25 cellular contexts compared by ENCODE assay signal in genomic region chr11:130940706-130941105, GRCh38. TPM values are rescaled to one million over a fixed set of nuclear protein-coding genes. Genes with fewer than 3 reads are reported as not detected.
A peak's percentile ranks its signal among the peaks of the same experiment; 100 is the strongest.
DNase-seq lines count a peak whose midpoint lies in the region; ATAC-seq and TF ChIP-seq lines count a peak whose summit lies in the region.
"Had no signal": no experiment of that assay in that cellular context is flagged by ENCODE, and none has a peak within 500 bp of the region (broad histone marks: within the 10 kb centered on the region; RNA-seq: fewer than 3 reads in every experiment).

No MANE protein-coding gene starts in this region.

- no peak overlapping the region for H3K56ac ChIP-seq in IMR-90 (ENCODE audit: extremely low read depth, insufficient read depth, low read length)

- no peaks in the 10 kb centered on the region for H3K4me1 ChIP-seq in IMR-90 (ENCODE audit: control insufficient read depth, insufficient read depth, low read length)
- H3K4me1 ChIP-seq in mesenchymal stem cell (ENCODE audit: control insufficient read depth, insufficient read depth, low read depth, low read length), result no peaks in the 10 kb centered on the region
- H3K4me1 ChIP-seq: HAP-1, SJCRH30 had no signal

- in situ Hi-C loops in IMR-90 (cut with MboI; ENCODE audit: low sequenced_read_pairs), result no loop called here

- H2BK20ac ChIP-seq in IMR-90 (ENCODE audit: low read depth, low read length), result no peak overlapping the region

- no peak overlapping the region for H2BK15ac ChIP-seq in IMR-90 (ENCODE audit: low read depth, low read length)
- no peak overlapping the region for H2BK15ac ChIP-seq in mesenchymal stem cell (ENCODE audit: low read depth, poor library complexity, severe bottlenecking)

- DNase-seq in AG10803 (ENCODE audit: low read depth), result peak; percentile 72
- peak; percentile 29 for DNase-seq in IMR-90
- peak; percentile 83 for DNase-seq in fibroblast of mammary gland (ENCODE audit: low read depth)
- no peak for DNase-seq in mesenchymal stem cell
- no peak for DNase-seq in DMS79 treated with DMSO at 0.1 percent for 48 hours (lab: John Stamatoyannopoulos, UW)
- DNase-seq in iPS-NIHi7 (ENCODE audit: extremely low spot score), result no peak
- DNase-seq: CD8-positive, alpha-beta memory T cell; DMS 273 treated with DMSO at 0.1 percent for 48 hours; DMS79; GF-D8; Karpas-422; NCI-H1092 treated with DMSO at 0.1 percent for 48 hours; NCI-H1436 treated with DMSO at 0.1 percent for 48 hours; NCI-H187 treated with DMSO at 0.1 percent for 48 hours; NCI-H446; NCI-H524 treated with DMSO at 0.1 percent for 48 hours; NCI-H774; NK-92 treated with Interleukin-12 subunit alpha and Interleukin-12 subunit beta, amount 100 ng/mL, for 24 hours; PC-3; SJCRH30 had no signal

- H4K5ac ChIP-seq in IMR-90 (ENCODE audit: low read depth, low read length), result no peak overlapping the region

- H2AFZ ChIP-seq in IMR-90 (replicated peaks; ENCODE audit: low read length, poor library complexity) (no peak overlapping the region), mesenchymal stem cell (ENCODE audit: low read depth, low read length) (no peak overlapping the region)
- H2AFZ ChIP-seq: GM23338 had no signal

- no peaks in the 10 kb centered on the region for H4K20me1 ChIP-seq in IMR-90 (ENCODE audit: insufficient read depth, low read length)

- no peaks in the 10 kb centered on the region for H3K9me3 ChIP-seq in IMR-90 (ENCODE audit: control insufficient read depth, insufficient read depth, low read length)
- no peaks in the 10 kb centered on the region for H3K9me3 ChIP-seq in mesenchymal stem cell (ENCODE audit: control insufficient read depth, low read length)
- H3K9me3 ChIP-seq: HAP-1, SJCRH30 had no signal

- H3K4me2 ChIP-seq in IMR-90 (ENCODE audit: low read depth, low read length) (no peak overlapping the region), mesenchymal stem cell (ENCODE audit: low read length, poor library complexity, severe bottlenecking) (no peak overlapping the region)
- H3K4me2 ChIP-seq: GM23338 had no signal

- no peak for ATAC-seq in IMR-90 (ENCODE audit: low read depth)
- ATAC-seq in GM18519 (IDR thresholded peaks at IDR 0.05; ENCODE audit: low FRiP score, unreplicated experiment), result no peak
- ATAC-seq: GM23338, PC-3, SK-N-SH treated with all-trans-retinoic acid at 6 μM for 48 hours had no signal

- no peak for TF ChIP-seq CTCF in AG10803 (conservative IDR thresholded peaks at IDR 0.05; ENCODE audit: low read length)
- TF ChIP-seq CTCF in IMR-90 (conservative IDR thresholded peaks at IDR 0.05; ENCODE audit: low read depth, low read length), result no peak
- no peak for TF ChIP-seq CTCF in fibroblast of mammary gland (conservative IDR thresholded peaks at IDR 0.05; ENCODE audit: control insufficient read depth, insufficient read depth, low read depth, low read length)

- no peak overlapping the region for H3K18ac ChIP-seq in IMR-90 (ENCODE audit: low read depth, low read length)
- no peak overlapping the region for H3K18ac ChIP-seq in mesenchymal stem cell (ENCODE audit: low read depth in 1 of 2, low read length in 2 of 2)

- H3K9me1 ChIP-seq in IMR-90 (ENCODE audit: insufficient read depth, low read length), result peaks cover 2% of the 10 kb centered on the region; the same call in 1 of the 2 replicates

- H2BK120ac ChIP-seq in IMR-90 (ENCODE audit: low read depth, low read length), result no peak overlapping the region
- H2BK120ac ChIP-seq in mesenchymal stem cell (ENCODE audit: low read depth, low read length), result no peak overlapping the region

- H2BK5ac ChIP-seq in IMR-90 (ENCODE audit: low read depth, low read length, poor library complexity, severe bottlenecking), result no peak overlapping the region
- H2BK5ac ChIP-seq in mesenchymal stem cell (ENCODE audit: low read depth, low read length, poor library complexity, severe bottlenecking), result no peak overlapping the region

- H3K9ac ChIP-seq in IMR-90 (ENCODE audit: low read depth, low read length) (no peak overlapping the region), mesenchymal stem cell (ENCODE audit: low read length) (peak overlapping the region; percentile 3)

- CTCF ChIA-PET in IMR-90 (lab: Yijun Ruan, JAX), result interaction anchor here (1.2 to 1.5 kb wide), 3 partner anchors 24 to 114 kb away, joined by 3 to 5 read pairs (median 4); partner anchors contain the start of gene SNX19

- no peak overlapping the region for H3K27ac ChIP-seq in IMR-90 (ENCODE audit: insufficient read depth, low read length)
- no peak overlapping the region for H3K27ac ChIP-seq in mesenchymal stem cell (ENCODE audit: low read length, poor library complexity, severe bottlenecking)
- H3K27ac ChIP-seq: C4-2B, SJCRH30 had no signal

- H3K23ac ChIP-seq in IMR-90 (ENCODE audit: low read depth, low read length) (no peak overlapping the region), mesenchymal stem cell (ENCODE audit: low read length in 2 of 2) (no peak overlapping the region)

- no peak for TF ChIP-seq RAD21 in IMR-90 (IDR thresholded peaks at IDR 0.05; ENCODE audit: low read length)

- WGBS in IMR-90 (ENCODE audit: extremely low coverage in 2 of 2, insufficient read length in 1 of 2), 2 experiments, result no CpG with 5 or more reads among the region's 1 CpG
- WGBS in mesenchymal stem cell, result 100% methylated on average over 1 of the region's 1 CpG

- H2AK5ac ChIP-seq in IMR-90 (ENCODE audit: low read depth, low read length) (no peak overlapping the region), mesenchymal stem cell (ENCODE audit: low read length, severe bottlenecking) (no peak overlapping the region)

- H3K27me3 ChIP-seq in IMR-90 (ENCODE audit: control insufficient read depth, insufficient read depth, low read length) (no peaks in the 10 kb centered on the region), mesenchymal stem cell (ENCODE audit: control insufficient read depth in 1 of 2, insufficient read depth in 1 of 2, low read length in 2 of 2) (peaks cover 0 to 4% of the 10 kb centered on the region in 2 experiments)
- H3K27me3 ChIP-seq: SJCRH30 had no signal

- H3K4me3 ChIP-seq in AG10803 (ENCODE audit: low read length) (no peak overlapping the region), IMR-90 (ENCODE audit: insufficient read depth, low read depth, low read length) (no peak overlapping the region), fibroblast of mammary gland (ENCODE audit: control insufficient read depth, low read depth, low read length) (no peak overlapping the region), mesenchymal stem cell (ENCODE audit: insufficient read depth in 1 of 2, low read depth in 1 of 2, low read length in 2 of 2) (no peak overlapping the region)
- H3K4me3 ChIP-seq: GM23338, HAP-1, SJCRH30 had no signal

- TF ChIP-seq POLR2A in IMR-90 (IDR thresholded peaks at IDR 0.05; ENCODE audit: low read depth, low read length), result no peak

- H4K91ac ChIP-seq in IMR-90 (ENCODE audit: insufficient read depth, low read depth, low read length), result no peak overlapping the region
- no peak overlapping the region for H4K91ac ChIP-seq in mesenchymal stem cell (ENCODE audit: low read length)

- no peak overlapping the region for H2BK12ac ChIP-seq in mesenchymal stem cell (ENCODE audit: low read length in 2 of 2)

- no peaks in the 10 kb centered on the region for H3K36me3 ChIP-seq in IMR-90 (ENCODE audit: control insufficient read depth, insufficient read depth, low read length)
- H3K36me3 ChIP-seq in mesenchymal stem cell (ENCODE audit: control insufficient read depth in 1 of 2, insufficient read depth in 2 of 2, low read depth in 1 of 2, low read length in 2 of 2), result no peaks in the 10 kb centered on the region
- H3K36me3 ChIP-seq: HAP-1, SJCRH30 had no signal

- H3K79me1 ChIP-seq in IMR-90 (ENCODE audit: low read depth in 1 of 2, low read length in 2 of 2), result no peaks in the 10 kb centered on the region
- H3K79me1 ChIP-seq in mesenchymal stem cell (replicated peaks; ENCODE audit: low read length, poor library complexity, severe bottlenecking), result no peaks in the 10 kb centered on the region

- H3K4ac ChIP-seq in IMR-90 (ENCODE audit: low read depth, low read length) (no peak overlapping the region), mesenchymal stem cell (ENCODE audit: low read depth in 1 of 2, low read length in 2 of 2) (no peak overlapping the region)

- H3K14ac ChIP-seq in IMR-90 (replicated peaks; ENCODE audit: low read depth, low read length), result no peak overlapping the region
- no peak overlapping the region for H3K14ac ChIP-seq in mesenchymal stem cell (ENCODE audit: low read length in 2 of 2)

- no TSS peak for BruUV-seq in IMR-90 (replicated peaks; lab: Mats Ljungman, UMichigan)

- no peak overlapping the region for H2AK9ac ChIP-seq in IMR-90 (replicated peaks; ENCODE audit: low read depth, low read length, poor library complexity)

- POLR2A ChIA-PET in IMR-90 (lab: Charles Lee; ENCODE audit: unreplicated experiment), result no interaction called here

- dilution Hi-C loops in IMR-90 (cut with HindIII; ENCODE audit: low sequenced_read_pairs, unreplicated experiment), result no loop called here

- H4K8ac ChIP-seq in IMR-90 (ENCODE audit: low read depth in 2 of 2, low read length in 2 of 2) (no peak overlapping the region), mesenchymal stem cell (ENCODE audit: low read length) (no peak overlapping the region)

- intact Hi-C loops in IMR-90 (cut with micrococcal nuclease), result no loop called here

TF ChIP-seq in IMR-90, 13 proteins besides CTCF, POLR2A, EP300 and RAD21 (continues in another document):
- TF ChIP-seq RFX5 (IDR thresholded peaks at IDR 0.05; ENCODE audit: low read depth, low read length) (no peak), ELK1 (IDR thresholded peaks at IDR 0.05; ENCODE audit: borderline replicate concordance, low read depth, low read length) (no peak), CEBPB (IDR thresholded peaks at IDR 0.05; ENCODE audit: low read depth, low read length) (no peak)

RNA-seq across cellular contexts. Expression of gene SNX19, which starts 24.4 kb away (rescaled TPM):
- 90.0 and 113 TPM in 2 replicates for total RNA-seq in IMR-90 (2012; rRNA removed)
- 31.1 and 35.9 TPM in 2 replicates for polyA plus RNA-seq in IMR-90 (2012; rRNA removed)
- 23.1 and 25.6 TPM in 2 replicates for polyA plus RNA-seq in IMR-90 (2012; cell fraction: cytosol; rRNA removed)
- 30.1 and 42.6 TPM in 2 replicates for polyA plus RNA-seq in IMR-90 (2012; cell fraction: nucleus; rRNA removed; ENCODE audit: low replicate concordance)
- polyA plus RNA-seq in mesenchymal stem cell (2013, experiment 1 of 2), result 31.9 TPM
- 32.2 TPM for polyA plus RNA-seq in mesenchymal stem cell (2013, experiment 2 of 2)

Comparison
In these comparisons a context has a peak if more than half of its experiments do, and no peak if none do; other contexts are left out.
1. DNase-seq: peak in AG10803 (single experiment), IMR-90 (single experiment) and fibroblast of mammary gland (single experiment); none in mesenchymal stem cell (single experiment), DMS79 treated with DMSO at 0.1 percent for 48 hours (single experiment) and iPS-NIHi7 (single experiment).